In the genomic region with DNA sequence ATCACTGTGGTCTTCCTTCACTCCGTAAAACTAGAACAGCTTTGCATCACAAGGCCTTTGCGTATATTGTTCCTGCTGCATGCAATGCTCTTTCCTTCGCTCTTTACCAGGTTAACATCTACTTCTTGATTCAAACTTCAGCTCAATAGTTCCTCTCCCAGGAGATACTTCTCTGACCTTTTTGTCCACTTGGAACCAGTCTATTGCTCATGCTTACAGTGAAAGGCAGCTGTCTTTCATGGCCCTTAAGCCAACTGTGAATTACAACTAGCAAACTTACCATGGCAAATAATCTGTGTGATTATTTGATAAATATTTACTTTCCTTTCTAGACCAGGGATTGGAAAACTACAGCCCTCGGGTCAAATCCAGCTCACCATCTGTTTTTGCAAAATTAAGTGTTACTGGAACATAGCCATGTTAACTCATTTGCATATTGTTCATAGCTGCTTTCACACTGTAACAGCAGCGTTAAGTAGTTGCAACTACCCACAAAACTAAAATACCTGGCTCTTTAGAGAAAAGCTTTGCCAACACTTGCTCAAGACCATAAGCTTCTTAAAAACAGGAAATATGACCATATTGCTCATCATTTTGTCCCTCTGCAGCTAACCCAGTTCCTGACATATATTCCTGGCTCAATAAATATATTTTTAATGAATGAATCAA, we compare ENCODE assay signal across 15 cellular contexts.
DNase-seq lines count a peak whose midpoint lies in the region; ATAC-seq and TF ChIP-seq lines count a peak whose summit lies in the region.
"Had no signal": no experiment of that assay in that cellular context is flagged by ENCODE, and none has a peak within 500 bp of the region (broad histone marks: within the 10 kb centered on the region; RNA-seq: fewer than 3 reads in every experiment).

No MANE protein-coding gene starts in this region.

- H3K9me3 Mint-ChIP-seq in nephron progenitor cell: peaks cover 9% of the 10 kb centered on the region
- H3K9me3 Mint-ChIP-seq in T-cell: peaks cover 0 to 3% (median 0%) of the 10 kb centered on the region in 3 donors
- H3K9me3 Mint-ChIP-seq in activated CD4-positive, alpha-beta memory T cell treated with anti-CD3 and anti-CD28 coated beads for 36 hours: no peaks in the 10 kb centered on the region
- H3K9me3 Mint-ChIP-seq: activated CD4-positive, alpha-beta memory T cell treated with anti-CD3 and anti-CD28 coated beads, Interleukin-2, amount 10 ng/mL, durations not matched to agents 7 days and 5 days; activated naive CD8-positive, alpha-beta T cell treated with anti-CD3 and anti-CD28 coated beads, Interleukin-2, amount 50 U/mL, for 24 hours had no signal

- H3K9me3 ChIP-seq in adipocyte (ENCODE audit: control insufficient read depth, low read length): no peaks in the 10 kb centered on the region

- POLR2A ChIA-PET in T-cell (lab: Charles Lee): no interaction called here
- POLR2A ChIA-PET in activated CD4-positive, alpha-beta memory T cell treated with anti-CD3 and anti-CD28 coated beads for 36 hours (lab: Charles Lee): no interaction called here

- H3K4me1 Mint-ChIP-seq in nephron progenitor cell: peaks cover 18% of the 10 kb centered on the region
- H3K4me1 Mint-ChIP-seq in T-cell: no peaks in the 10 kb centered on the region
- H3K4me1 Mint-ChIP-seq in activated CD4-positive, alpha-beta memory T cell treated with anti-CD3 and anti-CD28 coated beads for 36 hours (ENCODE audit: low read depth): no peaks in the 10 kb centered on the region
- H3K4me1 Mint-ChIP-seq: activated CD4-positive, alpha-beta memory T cell treated with anti-CD3 and anti-CD28 coated beads, Interleukin-2, amount 10 ng/mL, durations not matched to agents 7 days and 5 days; activated naive CD8-positive, alpha-beta T cell treated with anti-CD3 and anti-CD28 coated beads, Interleukin-2, amount 50 U/mL, for 24 hours had no signal

- ATAC-seq in T-cell (replicated peaks in 1 of 4): no peak
- ATAC-seq: activated naive CD8-positive, alpha-beta T cell treated with anti-CD3 and anti-CD28 coated beads, Interleukin-2, amount 50 U/mL, for 24 hours; GM12878; left lobe of liver had no signal

- TF ChIP-seq CTCF in nephron progenitor cell (IDR thresholded peaks at IDR 0.05): no peak

- peak overlapping the region; percentile 40 for H3K4me3 ChIP-seq in adipocyte (ENCODE audit: low read length)
- H3K4me3 ChIP-seq: GM12878, SK-N-MC had no signal

- H3K4me1 ChIP-seq in adipocyte (ENCODE audit: control insufficient read depth, insufficient read depth, low read length): peaks cover 20% of the 10 kb centered on the region

- H3K27me3 ChIP-seq in adipocyte (replicated peaks; ENCODE audit: control insufficient read depth, insufficient read depth, low read length): no peaks in the 10 kb centered on the region

- no peaks in the 10 kb centered on the region for H3K36me3 ChIP-seq in adipocyte (ENCODE audit: control insufficient read depth, insufficient read depth, low read length, severe bottlenecking)

- H3K27ac Mint-ChIP-seq in nephron progenitor cell: peak overlapping the region; percentile 26
- H3K27ac Mint-ChIP-seq in T-cell: no peak overlapping the region
- no peak overlapping the region for H3K27ac Mint-ChIP-seq in activated CD4-positive, alpha-beta memory T cell treated with anti-CD3 and anti-CD28 coated beads for 36 hours
- H3K27ac Mint-ChIP-seq: activated CD4-positive, alpha-beta memory T cell treated with anti-CD3 and anti-CD28 coated beads, Interleukin-2, amount 10 ng/mL, durations not matched to agents 7 days and 5 days; activated naive CD8-positive, alpha-beta T cell treated with anti-CD3 and anti-CD28 coated beads, Interleukin-2, amount 50 U/mL, for 24 hours had no signal

- intact Hi-C loops in activated CD4-positive, alpha-beta memory T cell treated with anti-CD3 and anti-CD28 coated beads for 36 hours (cut with micrococcal nuclease): no loop called here

- H3K36me3 Mint-ChIP-seq in nephron progenitor cell (ENCODE audit: low read depth) (no peaks in the 10 kb centered on the region), T-cell (no peaks in the 10 kb centered on the region)
- H3K36me3 Mint-ChIP-seq in activated CD4-positive, alpha-beta memory T cell treated with anti-CD3 and anti-CD28 coated beads for 36 hours: no peaks in the 10 kb centered on the region

- no peak overlapping the region for H3K4me3 Mint-ChIP-seq in nephron progenitor cell
- no peak overlapping the region for H3K4me3 Mint-ChIP-seq in T-cell
- no peak overlapping the region for H3K4me3 Mint-ChIP-seq in activated CD4-positive, alpha-beta memory T cell treated with anti-CD3 and anti-CD28 coated beads for 36 hours
- H3K4me3 Mint-ChIP-seq: activated CD4-positive, alpha-beta memory T cell treated with anti-CD3 and anti-CD28 coated beads, Interleukin-2, amount 10 ng/mL, durations not matched to agents 7 days and 5 days; activated naive CD8-positive, alpha-beta T cell treated with anti-CD3 and anti-CD28 coated beads, Interleukin-2, amount 50 U/mL, for 24 hours had no signal

- no peaks in the 10 kb centered on the region for H3K27me3 Mint-ChIP-seq in nephron progenitor cell (ENCODE audit: low read depth, poor library complexity)
- peaks cover 3 to 6% of the 10 kb centered on the region in 2 donors for H3K27me3 Mint-ChIP-seq in T-cell
- peaks cover 3% of the 10 kb centered on the region for H3K27me3 Mint-ChIP-seq in activated CD4-positive, alpha-beta memory T cell treated with anti-CD3 and anti-CD28 coated beads for 36 hours
- H3K27me3 Mint-ChIP-seq: activated naive CD8-positive, alpha-beta T cell treated with anti-CD3 and anti-CD28 coated beads, Interleukin-2, amount 50 U/mL, for 24 hours had no signal

- peak; percentile 46 for DNase-seq in NCI-H1092 treated with DMSO at 0.1 percent for 48 hours (lab: John Stamatoyannopoulos, UW)
- no peak for DNase-seq in NCI-H1092 (lab: John Stamatoyannopoulos, UW)
- peak; percentile 69 for DNase-seq in NCI-H1694 treated with DMSO at 0.1 percent for 48 hours (lab: John Stamatoyannopoulos, UW)
- DNase-seq in adipocyte (ENCODE audit: low read depth): no peak
- DNase-seq in nephron progenitor cell: no peak
- no peak for DNase-seq in T-cell
- DNase-seq in HUDEP-2 (lab: John Stamatoyannopoulos, UW; ENCODE audit: unreplicated experiment in 76 of 76): no peak
- no peak for DNase-seq in activated CD4-positive, alpha-beta memory T cell treated with anti-CD3 and anti-CD28 coated beads for 36 hours
- DNase-seq: activated CD4-positive, alpha-beta memory T cell treated with anti-CD3 and anti-CD28 coated beads, Interleukin-2, amount 10 ng/mL, durations not matched to agents 7 days and 5 days; activated naive CD8-positive, alpha-beta T cell treated with anti-CD3 and anti-CD28 coated beads, Interleukin-2, amount 50 U/mL, for 24 hours; erythroblast; stimulated activated CD4-positive, alpha-beta T cell treated with anti-CD3 and anti-CD28 coated beads, Interleukin-12 subunit alpha, Interleukin-12 subunit beta, amount 100 ng/mL, for 4 hours had no signal

- H3K9ac ChIP-seq in adipocyte (ENCODE audit: low read length): no peak overlapping the region

- CTCF ChIA-PET in T-cell (lab: Charles Lee): no interaction called here
- CTCF ChIA-PET in activated CD4-positive, alpha-beta memory T cell treated with anti-CD3 and anti-CD28 coated beads for 36 hours (lab: Charles Lee): no interaction called here

Comparison
In these comparisons a context has a peak if more than half of its experiments do, and no peak if none do; other contexts are left out.
1. DNase-seq: peak in NCI-H1092 treated with DMSO at 0.1 percent for 48 hours (single experiment) and NCI-H1694 treated with DMSO at 0.1 percent for 48 hours (single experiment); none in NCI-H1092 (single experiment), adipocyte (single experiment), nephron progenitor cell (single experiment), T-cell (0 of 34), HUDEP-2 (0 of 76) and activated CD4-positive, alpha-beta memory T cell treated with anti-CD3 and anti-CD28 coated beads for 36 hours (single experiment).